1 cellular context compared by ENCODE assay signal in the genomic region with DNA sequence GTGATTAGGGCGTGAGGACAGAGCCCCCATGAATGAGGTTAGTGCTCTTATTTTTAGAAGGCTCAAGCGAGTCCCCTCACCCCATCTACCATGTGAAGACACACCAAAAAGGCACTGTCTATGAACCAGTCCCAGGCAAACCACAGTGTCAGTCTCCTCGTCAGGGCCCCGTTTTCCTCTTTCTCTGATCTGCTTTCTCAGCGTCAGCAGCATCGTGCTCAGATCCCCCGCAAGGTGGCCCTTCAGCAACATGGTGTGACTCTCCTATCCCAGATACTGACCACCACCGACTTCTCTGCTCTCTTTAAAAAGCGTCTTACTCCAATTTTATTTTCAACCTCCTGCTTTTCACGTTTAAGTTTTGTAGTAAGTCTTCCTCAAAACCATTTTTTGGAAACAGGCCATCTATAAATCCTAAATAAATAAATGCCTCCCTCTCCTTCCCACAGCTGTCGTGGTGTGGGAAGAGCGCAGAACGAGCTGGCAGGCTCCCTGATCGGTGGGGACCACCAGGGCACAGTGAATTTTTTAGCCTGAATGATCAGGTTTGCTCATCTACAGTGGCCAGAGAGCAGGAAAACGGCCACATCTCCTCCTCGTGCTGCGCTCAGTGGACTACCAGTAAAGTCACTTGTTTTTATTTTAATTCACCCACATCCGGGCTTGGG.
TF ChIP-seq lines count a peak whose summit lies in the region.

No MANE protein-coding gene starts in this region.

TF ChIP-seq in H1, 55 proteins besides CTCF, POLR2A, EP300 and RAD21:
- TF ChIP-seq JUND (IDR thresholded peaks at IDR 0.05; ENCODE audit: low read length) (no peak), HDAC6 (IDR thresholded peaks at IDR 0.05; ENCODE audit: low read depth, low read length) (no peak), TBP (IDR thresholded peaks at IDR 0.05; ENCODE audit: low read depth, low read length) (no peak), TEAD4 (IDR thresholded peaks at IDR 0.05; ENCODE audit: low read depth, low read length) (no peak), CREB1 (IDR thresholded peaks at IDR 0.05) (no peak), RXRA (IDR thresholded peaks at IDR 0.05; ENCODE audit: insufficient read depth, low read depth, low read length) (no peak), SIN3A (conservative IDR thresholded peaks at IDR 0.05 in 1 of 2, IDR thresholded peaks at IDR 0.05 in 1 of 2; ENCODE audit: low read depth in 1 of 2, low read length in 2 of 2) (no peak), CHD1 (IDR thresholded peaks at IDR 0.05; ENCODE audit: low read depth, low read length) (no peak), BACH1 (IDR thresholded peaks at IDR 0.05; ENCODE audit: low read length) (no peak)
- TF ChIP-seq, protein P1, sequence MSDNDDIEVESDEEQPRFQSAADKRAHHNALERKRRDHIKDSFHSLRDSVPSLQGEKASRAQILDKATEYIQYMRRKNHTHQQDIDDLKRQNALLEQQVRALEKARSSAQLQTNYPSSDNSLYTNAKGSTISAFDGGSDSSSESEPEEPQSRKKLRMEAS (IDR thresholded peaks at IDR 0.05), result no peak
- TF ChIP-seq, protein P2, sequence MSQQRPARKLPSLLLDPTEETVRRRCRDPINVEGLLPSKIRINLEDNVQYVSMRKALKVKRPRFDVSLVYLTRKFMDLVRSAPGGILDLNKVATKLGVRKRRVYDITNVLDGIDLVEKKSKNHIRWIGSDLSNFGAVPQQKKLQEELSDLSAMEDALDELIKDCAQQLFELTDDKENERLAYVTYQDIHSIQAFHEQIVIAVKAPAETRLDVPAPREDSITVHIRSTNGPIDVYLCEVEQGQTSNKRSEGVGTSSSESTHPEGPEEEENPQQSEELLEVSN (IDR thresholded peaks at IDR 0.05), result no peak
